In the genomic region with DNA sequence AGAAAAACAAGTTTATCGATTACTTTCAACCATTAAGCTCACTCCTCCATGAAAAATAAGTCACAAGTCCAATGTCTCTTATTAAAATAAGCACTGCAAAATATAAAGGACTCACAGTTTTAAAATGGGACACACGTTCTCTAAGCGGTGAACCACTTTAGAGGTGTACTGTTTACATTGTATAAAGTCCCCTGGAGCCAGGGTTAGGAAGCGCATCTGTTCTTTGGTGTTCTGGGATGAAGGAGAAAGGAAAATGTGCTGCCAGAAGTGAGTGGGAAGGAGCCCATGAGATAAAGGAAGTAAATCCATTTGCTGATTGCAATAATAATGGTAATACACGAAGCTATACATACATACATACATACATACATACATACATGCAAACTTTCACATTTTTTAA, we compare ENCODE assay signal across 13 cellular contexts. TPM values are rescaled to one million over a fixed set of nuclear protein-coding genes. Genes with fewer than 3 reads are reported as not detected.
"Had no signal": no experiment of that assay in that cellular context is flagged by ENCODE, and none has a peak within 500 bp of the region (broad histone marks: within the 10 kb centered on the region; RNA-seq: fewer than 3 reads in every experiment).

No MANE protein-coding gene starts in this region.

RNA-seq across cellular contexts. Expression of a gene that starts 40.6 kb away (rescaled TPM):
- total RNA-seq: activated CD4-positive, alpha-beta memory T cell treated with anti-CD3 and anti-CD28 coated beads, Interleukin-2, amount 10 ng/mL, durations not matched to agents 7 days and 5 days; activated CD4-positive, alpha-beta T cell treated with anti-CD3 and anti-CD28 coated beads for 36 hours; activated CD4-positive, alpha-beta T cell treated with anti-CD3 and anti-CD28 coated beads, Interleukin-2, amount 10 ng/mL, durations not matched to agents 7 days and 5 days; activated CD8-positive, alpha-beta memory T cell treated with anti-CD3 and anti-CD28 coated beads, Interleukin-2, amount 10 ng/mL, durations not matched to agents 7 days and 5 days; activated CD8-positive, alpha-beta T cell treated with anti-CD3 and anti-CD28 coated beads, Interleukin-2, amount 10 ng/mL, durations not matched to agents 7 days and 5 days; activated T-helper 2 cell treated with anti-CD3 and anti-CD28 coated beads, Interferon-gamma antibody, Interleukin-2, Interleukin-4, amounts not matched to agents 10 μg/mL and 5 μg/mL and 100 μg/mL, durations not matched to agents 14 hours and 24 hours and 36 hours; ascending aorta; bronchial epithelial cell; chondrocyte; T-helper 17 cell; T-helper 2 cell treated with Interferon-gamma antibody and Interleukin-4, amounts not matched to agents 100 ng/mL and 5 ng/mL, for 36 hours; WTC11 had no signal
- polyA plus RNA-seq: adipose tissue had no signal
